1 cellular context compared by ENCODE assay signal in genomic region chr4:38173935-38174334, GRCh38.
TF ChIP-seq lines count a peak whose summit lies in the region.

No MANE protein-coding gene starts in this region.

TF ChIP-seq in SK-N-SH treated with all-trans-retinoic acid at 6 μM for 48 hours, 23 proteins besides CTCF, POLR2A, EP300 and RAD21 (continued from another document):
- TF ChIP-seq CSRNP3 (CRISPR knock-in tag; IDR thresholded peaks at IDR 0.05), result no peak
- no peak for TF ChIP-seq ZNF565 (CRISPR knock-in tag; conservative IDR thresholded peaks at IDR 0.05; ENCODE audit: low read depth)
- TF ChIP-seq PATZ1 (CRISPR knock-in tag; IDR thresholded peaks at IDR 0.05; ENCODE audit: borderline replicate concordance), result no peak
- TF ChIP-seq PPARA (CRISPR knock-in tag; IDR thresholded peaks at IDR 0.05; ENCODE audit: borderline replicate concordance), result no peak
- no peak for TF ChIP-seq TSHZ2 (CRISPR knock-in tag; IDR thresholded peaks at IDR 0.05)
